In the genomic region with DNA sequence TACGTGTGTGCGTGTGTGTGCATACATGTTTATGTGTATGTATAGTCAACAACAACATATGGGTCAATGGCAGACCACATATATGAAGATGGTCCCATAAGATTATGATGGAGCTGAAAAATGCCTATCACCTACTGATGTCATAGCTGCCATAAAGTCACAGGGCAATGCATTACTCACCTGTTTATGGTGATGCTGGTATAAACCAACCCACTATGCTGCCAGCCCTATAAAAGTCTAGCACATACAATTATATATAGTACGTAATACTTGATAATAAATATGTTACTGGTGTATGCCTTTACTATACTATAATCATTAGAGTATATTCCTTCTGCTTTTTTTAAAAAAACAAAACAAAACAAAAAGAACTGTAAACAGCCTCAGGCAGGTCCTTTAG, we compare ENCODE assay signal across 9 cellular contexts.
"Had no signal": no experiment of that assay in that cellular context is flagged by ENCODE, and none has a peak within 500 bp of the region (broad histone marks: within the 10 kb centered on the region; RNA-seq: fewer than 3 reads in every experiment).

No MANE protein-coding gene starts in this region.

- H3K27ac ChIP-seq: GM23248, HL-60 had no signal

- H3K4me3 ChIP-seq: GM23248, HAP-1 had no signal

- H3K9me3 ChIP-seq: HAP-1 had no signal

- ATAC-seq: HCT116, HepG2 had no signal

- FAIRE-seq: HepG2 had no signal

- DNase-seq: GM23248, GOT3, H7, HFFc6, KBM-7 had no signal

- H3K36me3 ChIP-seq: HAP-1 had no signal

- H3K4me1 ChIP-seq: HAP-1 had no signal
